ENCODE assay signal across 8 cellular contexts in genomic region chr17:8436169-8436932, GRCh38. TPM values are rescaled to one million over a fixed set of nuclear protein-coding genes. Genes with fewer than 3 reads are reported as not detected.
A peak's percentile ranks its signal among the peaks of the same experiment; 100 is the strongest.
DNase-seq lines count a peak whose midpoint lies in the region; ATAC-seq and TF ChIP-seq lines count a peak whose summit lies in the region.

No MANE protein-coding gene starts in this region.

- no peaks in the 10 kb centered on the region for H3K27me3 ChIP-seq in DND-41 (ENCODE audit: insufficient read depth, low read length, poor library complexity)
- no peaks in the 10 kb centered on the region for H3K27me3 ChIP-seq in ascending aorta

- H3K36me3 ChIP-seq in DND-41 (ENCODE audit: insufficient read depth, low read length) (peaks cover 11% of the 10 kb centered on the region; the same call in 1 of the 2 replicates), ascending aorta (peaks cover 16 to 18% of the 10 kb centered on the region in 2 donors)

- intact Hi-C loops in ascending aorta (cut with DNase I) (no loop called here), sciatic nerve (cut with DNase I) (no loop called here)

- H3K79me2 ChIP-seq in DND-41 (ENCODE audit: insufficient read depth, low read length), result peaks cover 55% of the 10 kb centered on the region

- H4K20me1 ChIP-seq in DND-41 (ENCODE audit: insufficient read depth, low read length), result peaks cover 13% of the 10 kb centered on the region; the same call in 1 of the 2 replicates

- H3K9ac ChIP-seq in DND-41 (ENCODE audit: low read depth, low read length), result peak overlapping the region; percentile 84

- H2AFZ ChIP-seq in DND-41 (ENCODE audit: low read depth, low read length), result peak overlapping the region; percentile 76

- H3K9me3 ChIP-seq in DND-41 (ENCODE audit: insufficient read depth, low read length, severe bottlenecking) (no peaks in the 10 kb centered on the region), ascending aorta (no peaks in the 10 kb centered on the region)

- DNase-seq in DND-41 (peak; percentile 56), HuH-7 (ENCODE audit: low spot score) (peak; percentile 55), T-helper 1 cell (peak; percentile 34 to 72 (median 55)), ascending aorta (ENCODE audit: low spot score in 2 of 2) (peak; percentile 27 to 83), hypothalamus (lab: John Stamatoyannopoulos, UW) (peak in 30 of 51 donors; percentile 15 to 86 (median 60)), sciatic nerve (ENCODE audit: low spot score) (peak; percentile 82), hippocampal formation (lab: John Stamatoyannopoulos, UW) (no peak)

- ATAC-seq in DND-41 (ENCODE audit: insufficient read depth, low read depth) (peak; percentile 62), GM21526 (IDR thresholded peaks at IDR 0.05; ENCODE audit: low FRiP score, unreplicated experiment) (peak; percentile 48), sciatic nerve (peak; percentile 59)

- H3K4me1 ChIP-seq in DND-41 (ENCODE audit: insufficient read depth, low read length) (peaks cover 22% of the 10 kb centered on the region), ascending aorta (peaks cover 12 to 35% of the 10 kb centered on the region in 2 donors)

- H3K27ac ChIP-seq in DND-41 (ENCODE audit: low read length), result peak overlapping the region; percentile 80
- peak overlapping the region; percentile 95 to 100 for H3K27ac ChIP-seq in ascending aorta

- H3K4me3 ChIP-seq in DND-41 (ENCODE audit: low read depth in 1 of 2, low read length in 2 of 2) (peak overlapping the region; percentile 85 to 95), ascending aorta (peak overlapping the region; percentile 73 to 96)

- TF ChIP-seq CTCF in DND-41 (IDR thresholded peaks at IDR 0.05; ENCODE audit: borderline replicate concordance, extremely low read depth, low read length, poor library complexity, severe bottlenecking) (no peak), ascending aorta (IDR thresholded peaks at IDR 0.05) (no peak)

- H3K4me2 ChIP-seq in DND-41 (ENCODE audit: insufficient read depth, low read length), result peak overlapping the region; percentile 99

RNA-seq across cellular contexts. Expression of gene NDEL1, which starts 0.7 kb away (rescaled TPM):
- total RNA-seq in ascending aorta (103 TPM), sciatic nerve (86.7 TPM)

RNA-seq across cellular contexts. Expression of gene RNF222, which starts 38.7 kb away (rescaled TPM):
- total RNA-seq in ascending aorta (not detected), sciatic nerve (not detected)

RNA-seq across cellular contexts. Expression of gene RPL26, which starts 53.4 kb away (rescaled TPM):
- total RNA-seq in ascending aorta (1,547 TPM), sciatic nerve (1,229 TPM)

Comparison
In these comparisons a context has a peak if more than half of its experiments do, and no peak if none do; other contexts are left out.
1. DNase-seq: peak in DND-41 (single experiment), HuH-7 (single experiment), T-helper 1 cell (5 of 5), ascending aorta (2 of 2), hypothalamus (30 of 51) and sciatic nerve (single experiment); none in hippocampal formation (0 of 2).
2. Peak in every context shown above with its lines, with median percentiles within 50 percentile points of each other: ATAC-seq.